In the genomic region with DNA sequence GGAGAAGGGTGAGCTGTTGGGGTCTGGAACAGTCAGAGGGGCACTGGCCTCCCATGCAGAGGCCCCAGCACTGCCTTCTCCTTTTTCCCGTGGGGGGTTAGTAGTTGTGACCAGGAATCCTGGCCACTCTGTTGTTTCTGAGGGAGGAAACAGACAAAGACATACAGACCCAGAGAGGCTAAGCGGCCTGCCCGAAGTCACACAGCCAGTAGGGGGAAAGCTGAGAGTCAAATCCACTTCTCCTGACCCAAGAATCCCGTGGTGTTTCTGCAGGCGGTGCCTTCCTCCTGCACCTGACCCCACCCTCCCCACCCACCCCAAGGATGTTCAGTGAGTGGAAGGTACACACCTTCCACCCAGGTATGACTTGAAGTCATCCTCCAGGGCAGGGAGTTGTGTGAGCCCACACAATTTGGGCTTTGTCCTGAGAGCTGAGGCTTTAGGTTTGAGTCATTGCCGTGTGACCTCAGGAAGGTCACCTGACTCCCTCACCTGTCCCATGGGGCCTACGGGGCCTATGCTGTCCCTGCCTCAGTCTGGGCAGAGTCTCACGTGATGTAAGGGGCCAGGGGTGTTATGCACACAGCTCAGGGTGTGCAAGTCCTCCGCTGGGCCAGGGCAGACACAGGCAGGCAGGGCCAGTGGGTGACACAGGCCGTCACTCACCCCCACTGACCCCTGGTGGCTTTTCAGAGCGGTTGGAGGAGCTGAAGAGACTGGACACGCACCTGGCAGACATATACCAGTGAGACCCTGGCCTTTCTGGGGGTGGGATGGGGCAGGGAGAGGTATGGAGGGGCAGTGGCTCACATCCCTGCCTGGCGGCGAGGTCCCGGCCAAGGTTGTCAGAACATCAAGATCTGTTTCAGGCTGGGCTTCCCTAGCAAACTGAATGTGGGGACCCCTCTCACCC, we compare ENCODE assay signal across 1 cellular context.
TF ChIP-seq lines count a peak whose summit lies in the region.

No MANE protein-coding gene starts in this region.

TF ChIP-seq in HepG2, 621 proteins besides CTCF, POLR2A, EP300 and RAD21 (continued from another document and continues in another):
- TF ChIP-seq, protein P1, sequence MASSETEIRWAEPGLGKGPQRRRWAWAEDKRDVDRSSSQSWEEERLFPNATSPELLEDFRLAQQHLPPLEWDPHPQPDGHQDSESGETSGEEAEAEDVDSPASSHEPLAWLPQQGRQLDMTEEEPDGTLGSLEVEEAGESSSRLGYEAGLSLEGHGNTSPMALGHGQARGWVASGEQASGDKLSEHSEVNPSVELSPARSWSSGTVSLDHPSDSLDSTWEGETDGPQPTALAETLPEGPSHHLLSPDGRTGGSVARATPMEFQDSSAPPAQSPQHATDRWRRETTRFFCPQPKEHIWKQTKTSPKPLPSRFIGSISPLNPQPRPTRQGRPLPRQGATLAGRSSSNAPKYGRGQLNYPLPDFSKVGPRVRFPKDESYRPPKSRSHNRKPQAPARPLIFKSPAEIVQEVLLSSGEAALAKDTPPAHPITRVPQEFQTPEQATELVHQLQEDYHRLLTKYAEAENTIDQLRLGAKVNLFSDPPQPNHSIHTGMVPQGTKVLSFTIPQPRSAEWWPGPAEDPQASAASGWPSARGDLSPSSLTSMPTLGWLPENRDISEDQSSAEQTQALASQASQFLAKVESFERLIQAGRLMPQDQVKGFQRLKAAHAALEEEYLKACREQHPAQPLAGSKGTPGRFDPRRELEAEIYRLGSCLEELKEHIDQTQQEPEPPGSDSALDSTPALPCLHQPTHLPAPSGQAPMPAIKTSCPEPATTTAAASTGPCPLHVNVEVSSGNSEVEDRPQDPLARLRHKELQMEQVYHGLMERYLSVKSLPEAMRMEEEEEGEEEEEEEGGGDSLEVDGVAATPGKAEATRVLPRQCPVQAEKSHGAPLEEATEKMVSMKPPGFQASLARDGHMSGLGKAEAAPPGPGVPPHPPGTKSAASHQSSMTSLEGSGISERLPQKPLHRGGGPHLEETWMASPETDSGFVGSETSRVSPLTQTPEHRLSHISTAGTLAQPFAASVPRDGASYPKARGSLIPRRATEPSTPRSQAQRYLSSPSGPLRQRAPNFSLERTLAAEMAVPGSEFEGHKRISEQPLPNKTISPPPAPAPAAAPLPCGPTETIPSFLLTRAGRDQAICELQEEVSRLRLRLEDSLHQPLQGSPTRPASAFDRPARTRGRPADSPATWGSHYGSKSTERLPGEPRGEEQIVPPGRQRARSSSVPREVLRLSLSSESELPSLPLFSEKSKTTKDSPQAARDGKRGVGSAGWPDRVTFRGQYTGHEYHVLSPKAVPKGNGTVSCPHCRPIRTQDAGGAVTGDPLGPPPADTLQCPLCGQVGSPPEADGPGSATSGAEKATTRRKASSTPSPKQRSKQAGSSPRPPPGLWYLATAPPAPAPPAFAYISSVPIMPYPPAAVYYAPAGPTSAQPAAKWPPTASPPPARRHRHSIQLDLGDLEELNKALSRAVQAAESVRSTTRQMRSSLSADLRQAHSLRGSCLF (CRISPR knock-in tag; IDR thresholded peaks at IDR 0.05; ENCODE audit: borderline replicate concordance): no peak
- TF ChIP-seq REXO4 (CRISPR knock-in tag; IDR thresholded peaks at IDR 0.05; ENCODE audit: borderline replicate concordance): no peak
- TF ChIP-seq CBX2 (IDR thresholded peaks at IDR 0.05; ENCODE audit: low read depth, low read length): no peak
- TF ChIP-seq CBX2 (CRISPR knock-in tag; IDR thresholded peaks at IDR 0.05; ENCODE audit: low read depth): no peak
- no peak for TF ChIP-seq ZNF235 (CRISPR knock-in tag; IDR thresholded peaks at IDR 0.05; ENCODE audit: borderline replicate concordance)
- TF ChIP-seq ZNF44 (CRISPR knock-in tag; IDR thresholded peaks at IDR 0.05): no peak
- TF ChIP-seq FOXK1 (CRISPR knock-in tag; IDR thresholded peaks at IDR 0.05; ENCODE audit: borderline replicate concordance, low read depth): no peak
- TF ChIP-seq ZFP1 (CRISPR knock-in tag; IDR thresholded peaks at IDR 0.05): no peak
- TF ChIP-seq, protein P2, sequence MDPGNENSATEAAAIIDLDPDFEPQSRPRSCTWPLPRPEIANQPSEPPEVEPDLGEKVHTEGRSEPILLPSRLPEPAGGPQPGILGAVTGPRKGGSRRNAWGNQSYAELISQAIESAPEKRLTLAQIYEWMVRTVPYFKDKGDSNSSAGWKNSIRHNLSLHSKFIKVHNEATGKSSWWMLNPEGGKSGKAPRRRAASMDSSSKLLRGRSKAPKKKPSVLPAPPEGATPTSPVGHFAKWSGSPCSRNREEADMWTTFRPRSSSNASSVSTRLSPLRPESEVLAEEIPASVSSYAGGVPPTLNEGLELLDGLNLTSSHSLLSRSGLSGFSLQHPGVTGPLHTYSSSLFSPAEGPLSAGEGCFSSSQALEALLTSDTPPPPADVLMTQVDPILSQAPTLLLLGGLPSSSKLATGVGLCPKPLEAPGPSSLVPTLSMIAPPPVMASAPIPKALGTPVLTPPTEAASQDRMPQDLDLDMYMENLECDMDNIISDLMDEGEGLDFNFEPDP (CRISPR knock-in tag; conservative IDR thresholded peaks at IDR 0.05): no peak
- no peak for TF ChIP-seq JDP2 (CRISPR knock-in tag; IDR thresholded peaks at IDR 0.05; ENCODE audit: borderline replicate concordance)
- no peak for TF ChIP-seq ZBTB20 (CRISPR knock-in tag; IDR thresholded peaks at IDR 0.05; ENCODE audit: borderline replicate concordance, low read depth)
- TF ChIP-seq, protein P3, sequence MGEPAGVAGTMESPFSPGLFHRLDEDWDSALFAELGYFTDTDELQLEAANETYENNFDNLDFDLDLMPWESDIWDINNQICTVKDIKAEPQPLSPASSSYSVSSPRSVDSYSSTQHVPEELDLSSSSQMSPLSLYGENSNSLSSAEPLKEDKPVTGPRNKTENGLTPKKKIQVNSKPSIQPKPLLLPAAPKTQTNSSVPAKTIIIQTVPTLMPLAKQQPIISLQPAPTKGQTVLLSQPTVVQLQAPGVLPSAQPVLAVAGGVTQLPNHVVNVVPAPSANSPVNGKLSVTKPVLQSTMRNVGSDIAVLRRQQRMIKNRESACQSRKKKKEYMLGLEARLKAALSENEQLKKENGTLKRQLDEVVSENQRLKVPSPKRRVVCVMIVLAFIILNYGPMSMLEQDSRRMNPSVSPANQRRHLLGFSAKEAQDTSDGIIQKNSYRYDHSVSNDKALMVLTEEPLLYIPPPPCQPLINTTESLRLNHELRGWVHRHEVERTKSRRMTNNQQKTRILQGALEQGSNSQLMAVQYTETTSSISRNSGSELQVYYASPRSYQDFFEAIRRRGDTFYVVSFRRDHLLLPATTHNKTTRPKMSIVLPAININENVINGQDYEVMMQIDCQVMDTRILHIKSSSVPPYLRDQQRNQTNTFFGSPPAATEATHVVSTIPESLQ (CRISPR knock-in tag; conservative IDR thresholded peaks at IDR 0.05): no peak
- TF ChIP-seq, protein P4, sequence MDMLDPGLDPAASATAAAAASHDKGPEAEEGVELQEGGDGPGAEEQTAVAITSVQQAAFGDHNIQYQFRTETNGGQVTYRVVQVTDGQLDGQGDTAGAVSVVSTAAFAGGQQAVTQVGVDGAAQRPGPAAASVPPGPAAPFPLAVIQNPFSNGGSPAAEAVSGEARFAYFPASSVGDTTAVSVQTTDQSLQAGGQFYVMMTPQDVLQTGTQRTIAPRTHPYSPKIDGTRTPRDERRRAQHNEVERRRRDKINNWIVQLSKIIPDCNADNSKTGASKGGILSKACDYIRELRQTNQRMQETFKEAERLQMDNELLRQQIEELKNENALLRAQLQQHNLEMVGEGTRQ (IDR thresholded peaks at IDR 0.05; ENCODE audit: low read depth, low read length): peak; percentile 92
- TF ChIP-seq, protein P4 (CRISPR knock-in tag; IDR thresholded peaks at IDR 0.05; ENCODE audit: borderline replicate concordance): peak; percentile 48; the same call in 1 of the 2 replicates
- TF ChIP-seq, protein P5, sequence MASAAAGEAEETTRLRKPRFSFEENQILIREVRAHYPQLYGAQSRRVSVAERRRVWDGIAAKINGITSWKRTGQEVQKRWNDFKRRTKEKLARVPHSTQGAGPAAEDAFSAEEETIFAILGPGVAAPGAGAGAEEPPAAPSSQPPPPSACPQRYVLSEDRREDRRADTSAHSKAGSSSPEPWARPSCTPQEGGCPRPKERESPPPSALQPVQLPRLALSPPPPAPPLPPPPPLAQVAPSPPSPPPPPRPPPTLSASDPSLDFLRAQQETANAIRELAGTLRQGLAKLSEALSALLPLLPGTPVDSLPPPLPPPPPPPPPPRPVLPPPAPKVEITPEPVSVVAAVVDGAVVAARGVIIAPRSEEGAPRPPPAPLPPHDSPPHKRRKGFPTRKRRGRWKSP (CRISPR knock-in tag; IDR thresholded peaks at IDR 0.05): no peak
- TF ChIP-seq HOXA9 (CRISPR knock-in tag; IDR thresholded peaks at IDR 0.05; ENCODE audit: borderline replicate concordance): no peak
- TF ChIP-seq, protein P6, sequence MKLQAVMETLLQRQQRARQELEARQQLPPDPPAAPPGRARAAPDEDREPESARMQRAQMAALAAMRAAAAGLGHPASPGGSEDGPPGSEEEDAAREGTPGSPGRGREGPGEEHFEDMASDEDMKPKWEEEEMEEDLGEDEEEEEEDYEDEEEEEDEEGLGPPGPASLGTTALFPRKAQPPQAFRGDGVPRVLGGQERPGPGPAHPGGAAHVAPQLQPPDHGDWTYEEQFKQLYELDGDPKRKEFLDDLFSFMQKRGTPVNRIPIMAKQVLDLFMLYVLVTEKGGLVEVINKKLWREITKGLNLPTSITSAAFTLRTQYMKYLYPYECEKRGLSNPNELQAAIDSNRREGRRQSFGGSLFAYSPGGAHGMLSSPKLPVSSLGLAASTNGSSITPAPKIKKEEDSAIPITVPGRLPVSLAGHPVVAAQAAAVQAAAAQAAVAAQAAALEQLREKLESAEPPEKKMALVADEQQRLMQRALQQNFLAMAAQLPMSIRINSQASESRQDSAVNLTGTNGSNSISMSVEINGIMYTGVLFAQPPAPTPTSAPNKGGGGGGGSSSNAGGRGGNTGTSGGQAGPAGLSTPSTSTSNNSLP (IDR thresholded peaks at IDR 0.05; ENCODE audit: low read depth, low read length): no peak
- TF ChIP-seq, protein P7, sequence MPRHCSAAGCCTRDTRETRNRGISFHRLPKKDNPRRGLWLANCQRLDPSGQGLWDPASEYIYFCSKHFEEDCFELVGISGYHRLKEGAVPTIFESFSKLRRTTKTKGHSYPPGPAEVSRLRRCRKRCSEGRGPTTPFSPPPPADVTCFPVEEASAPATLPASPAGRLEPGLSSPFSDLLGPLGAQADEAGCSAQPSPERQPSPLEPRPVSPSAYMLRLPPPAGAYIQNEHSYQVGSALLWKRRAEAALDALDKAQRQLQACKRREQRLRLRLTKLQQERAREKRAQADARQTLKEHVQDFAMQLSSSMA (CRISPR knock-in tag; IDR thresholded peaks at IDR 0.05): no peak
- TF ChIP-seq ZKSCAN5 (CRISPR knock-in tag; IDR thresholded peaks at IDR 0.05): no peak
- TF ChIP-seq ZNF383 (CRISPR knock-in tag; IDR thresholded peaks at IDR 0.05; ENCODE audit: borderline replicate concordance): no peak
- peak; percentile 50 for TF ChIP-seq TGIF2 (CRISPR knock-in tag; IDR thresholded peaks at IDR 0.05)
- TF ChIP-seq AGO1 (IDR thresholded peaks at IDR 0.05; ENCODE audit: low read depth, low read length, poor library complexity, severe bottlenecking): no peak
- TF ChIP-seq NCOA5 (CRISPR knock-in tag; IDR thresholded peaks at IDR 0.05): no peak
- no peak for TF ChIP-seq ZNF615 (CRISPR knock-in tag; IDR thresholded peaks at IDR 0.05; ENCODE audit: borderline replicate concordance)
- TF ChIP-seq, protein P8, sequence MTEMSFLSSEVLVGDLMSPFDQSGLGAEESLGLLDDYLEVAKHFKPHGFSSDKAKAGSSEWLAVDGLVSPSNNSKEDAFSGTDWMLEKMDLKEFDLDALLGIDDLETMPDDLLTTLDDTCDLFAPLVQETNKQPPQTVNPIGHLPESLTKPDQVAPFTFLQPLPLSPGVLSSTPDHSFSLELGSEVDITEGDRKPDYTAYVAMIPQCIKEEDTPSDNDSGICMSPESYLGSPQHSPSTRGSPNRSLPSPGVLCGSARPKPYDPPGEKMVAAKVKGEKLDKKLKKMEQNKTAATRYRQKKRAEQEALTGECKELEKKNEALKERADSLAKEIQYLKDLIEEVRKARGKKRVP (CRISPR knock-in tag; IDR thresholded peaks at IDR 0.05): 0 out of 4 replicates have a peak, but pooled peaks of 1 of the 2 experiments have one; percentile 16
- no peak for TF ChIP-seq KAT8 (CRISPR knock-in tag; IDR thresholded peaks at IDR 0.05)
- TF ChIP-seq, protein P9, sequence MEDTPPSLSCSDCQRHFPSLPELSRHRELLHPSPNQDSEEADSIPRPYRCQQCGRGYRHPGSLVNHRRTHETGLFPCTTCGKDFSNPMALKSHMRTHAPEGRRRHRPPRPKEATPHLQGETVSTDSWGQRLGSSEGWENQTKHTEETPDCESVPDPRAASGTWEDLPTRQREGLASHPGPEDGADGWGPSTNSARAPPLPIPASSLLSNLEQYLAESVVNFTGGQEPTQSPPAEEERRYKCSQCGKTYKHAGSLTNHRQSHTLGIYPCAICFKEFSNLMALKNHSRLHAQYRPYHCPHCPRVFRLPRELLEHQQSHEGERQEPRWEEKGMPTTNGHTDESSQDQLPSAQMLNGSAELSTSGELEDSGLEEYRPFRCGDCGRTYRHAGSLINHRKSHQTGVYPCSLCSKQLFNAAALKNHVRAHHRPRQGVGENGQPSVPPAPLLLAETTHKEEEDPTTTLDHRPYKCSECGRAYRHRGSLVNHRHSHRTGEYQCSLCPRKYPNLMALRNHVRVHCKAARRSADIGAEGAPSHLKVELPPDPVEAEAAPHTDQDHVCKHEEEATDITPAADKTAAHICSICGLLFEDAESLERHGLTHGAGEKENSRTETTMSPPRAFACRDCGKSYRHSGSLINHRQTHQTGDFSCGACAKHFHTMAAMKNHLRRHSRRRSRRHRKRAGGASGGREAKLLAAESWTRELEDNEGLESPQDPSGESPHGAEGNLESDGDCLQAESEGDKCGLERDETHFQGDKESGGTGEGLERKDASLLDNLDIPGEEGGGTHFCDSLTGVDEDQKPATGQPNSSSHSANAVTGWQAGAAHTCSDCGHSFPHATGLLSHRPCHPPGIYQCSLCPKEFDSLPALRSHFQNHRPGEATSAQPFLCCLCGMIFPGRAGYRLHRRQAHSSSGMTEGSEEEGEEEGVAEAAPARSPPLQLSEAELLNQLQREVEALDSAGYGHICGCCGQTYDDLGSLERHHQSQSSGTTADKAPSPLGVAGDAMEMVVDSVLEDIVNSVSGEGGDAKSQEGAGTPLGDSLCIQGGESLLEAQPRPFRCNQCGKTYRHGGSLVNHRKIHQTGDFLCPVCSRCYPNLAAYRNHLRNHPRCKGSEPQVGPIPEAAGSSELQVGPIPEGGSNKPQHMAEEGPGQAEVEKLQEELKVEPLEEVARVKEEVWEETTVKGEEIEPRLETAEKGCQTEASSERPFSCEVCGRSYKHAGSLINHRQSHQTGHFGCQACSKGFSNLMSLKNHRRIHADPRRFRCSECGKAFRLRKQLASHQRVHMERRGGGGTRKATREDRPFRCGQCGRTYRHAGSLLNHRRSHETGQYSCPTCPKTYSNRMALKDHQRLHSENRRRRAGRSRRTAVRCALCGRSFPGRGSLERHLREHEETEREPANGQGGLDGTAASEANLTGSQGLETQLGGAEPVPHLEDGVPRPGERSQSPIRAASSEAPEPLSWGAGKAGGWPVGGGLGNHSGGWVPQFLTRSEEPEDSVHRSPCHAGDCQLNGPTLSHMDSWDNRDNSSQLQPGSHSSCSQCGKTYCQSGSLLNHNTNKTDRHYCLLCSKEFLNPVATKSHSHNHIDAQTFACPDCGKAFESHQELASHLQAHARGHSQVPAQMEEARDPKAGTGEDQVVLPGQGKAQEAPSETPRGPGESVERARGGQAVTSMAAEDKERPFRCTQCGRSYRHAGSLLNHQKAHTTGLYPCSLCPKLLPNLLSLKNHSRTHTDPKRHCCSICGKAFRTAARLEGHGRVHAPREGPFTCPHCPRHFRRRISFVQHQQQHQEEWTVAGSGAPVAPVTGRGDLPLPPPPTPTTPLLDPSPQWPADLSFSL (CRISPR knock-in tag; IDR thresholded peaks at IDR 0.05): no peak
- 0 out of 2 replicates have a peak, but pooled peaks have one; percentile 40 for TF ChIP-seq KDM6A (CRISPR knock-in tag; IDR thresholded peaks at IDR 0.05; ENCODE audit: low read depth)
- TF ChIP-seq NCOA1 (CRISPR knock-in tag; IDR thresholded peaks at IDR 0.05): no peak
